Comparison of ENCODE assay signal across 1 cellular context in genomic region chr11:72838691-72839305, GRCh38.
TF ChIP-seq lines count a peak whose summit lies in the region.

No MANE protein-coding gene starts in this region.

TF ChIP-seq in IMR-90, 13 proteins besides CTCF, POLR2A, EP300 and RAD21 (continued from another document):
- TF ChIP-seq CEBPB (IDR thresholded peaks at IDR 0.05; ENCODE audit: low read depth, low read length) (no peak), RCOR1 (IDR thresholded peaks at IDR 0.05; ENCODE audit: insufficient replicate concordance, low read length) (no peak), MAFK (IDR thresholded peaks at IDR 0.05; ENCODE audit: low read depth, low read length) (no peak), MAZ (IDR thresholded peaks at IDR 0.05; ENCODE audit: borderline replicate concordance, low read depth, low read length) (no peak), ELK1 (IDR thresholded peaks at IDR 0.05; ENCODE audit: borderline replicate concordance, low read depth, low read length) (no peak), FOS (IDR thresholded peaks at IDR 0.05; ENCODE audit: low read depth, low read length) (no peak), NFE2L2 (IDR thresholded peaks at IDR 0.05; ENCODE audit: low read depth, low read length) (no peak), BHLHE40 (IDR thresholded peaks at IDR 0.05; ENCODE audit: low read depth, low read length) (no peak), SMC3 (IDR thresholded peaks at IDR 0.05; ENCODE audit: low read depth, low read length) (no peak)
